ENCODE assay signal across 10 cellular contexts in the genomic region with DNA sequence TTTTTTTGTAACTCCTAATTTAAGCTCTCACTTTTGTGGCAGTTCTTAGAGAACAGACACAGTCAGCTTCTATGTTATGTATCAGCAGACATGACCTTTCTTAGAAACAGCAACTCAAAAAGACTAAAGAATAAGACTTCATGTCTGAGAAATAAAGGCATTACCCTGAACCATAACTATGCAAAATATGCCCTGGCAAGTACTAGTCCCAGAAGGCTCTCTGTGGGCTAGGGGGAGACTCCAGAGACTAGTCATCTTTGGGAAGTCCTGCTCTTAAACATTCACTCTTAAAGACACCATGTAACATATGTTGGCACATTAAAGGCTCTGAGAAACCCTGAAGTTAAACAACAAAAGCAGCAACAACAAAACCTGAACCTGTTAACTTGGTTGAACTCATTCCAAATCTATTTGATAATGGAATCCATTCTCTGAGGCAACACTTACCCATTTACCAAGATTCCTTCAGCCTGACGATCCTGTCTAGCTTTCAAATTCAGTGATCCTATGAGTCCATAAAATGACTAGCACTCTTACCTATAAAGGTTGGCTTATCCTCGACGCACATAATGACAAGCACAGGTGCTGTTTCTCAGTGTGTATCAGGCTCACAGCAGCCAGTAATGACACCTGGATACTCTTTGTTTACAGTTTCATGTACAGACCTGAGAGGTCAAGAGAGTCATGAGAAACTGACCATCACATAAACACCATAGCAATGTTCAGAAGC.
A peak's percentile ranks its signal among the peaks of the same experiment; 100 is the strongest.
DNase-seq lines count a peak whose midpoint lies in the region; ATAC-seq and TF ChIP-seq lines count a peak whose summit lies in the region.
"Had no signal": no experiment of that assay in that cellular context is flagged by ENCODE, and none has a peak within 500 bp of the region (broad histone marks: within the 10 kb centered on the region; RNA-seq: fewer than 3 reads in every experiment).

No MANE protein-coding gene starts in this region.

- H2AFZ ChIP-seq in OCI-LY7 (ENCODE audit: low read length) = no peak overlapping the region
- no peak overlapping the region for H2AFZ ChIP-seq in mesenchymal stem cell (ENCODE audit: low read depth, low read length)

- no peak overlapping the region for H3K9ac ChIP-seq in mesenchymal stem cell (ENCODE audit: low read length)

- no peak overlapping the region for H2BK5ac ChIP-seq in mesenchymal stem cell (ENCODE audit: low read depth, low read length, poor library complexity, severe bottlenecking)

- no peak overlapping the region for H3K27ac ChIP-seq in OCI-LY7 (ENCODE audit: low read depth, low read length, poor library complexity, severe bottlenecking)
- H3K27ac ChIP-seq in mesenchymal stem cell (ENCODE audit: low read length, poor library complexity, severe bottlenecking) = peak overlapping the region; percentile 30
- H3K27ac ChIP-seq in suprapubic skin = no peak overlapping the region
- H3K27ac ChIP-seq in substantia nigra (ENCODE audit: low read depth, low read length, poor library complexity, severe bottlenecking) = no peak overlapping the region
- H3K27ac ChIP-seq: gastrocnemius medialis had no signal

- no peaks in the 10 kb centered on the region for H3K9me2 ChIP-seq in OCI-LY7 (ENCODE audit: insufficient read depth, low read length)

- CTCF ChIA-PET in OCI-LY7 (lab: Charles Lee; ENCODE audit: unreplicated experiment) = interaction anchor here (1.5 kb wide), 1 partner anchor 22 kb away, joined by 3 read pairs; no protein-coding TSS in a partner anchor
- CTCF ChIA-PET in GM10248 (lab: Yijun Ruan, JAX) = interaction anchor here (0.7 to 3.0 kb wide), 11 partner anchors 9 to 176 kb away, joined by 3 to 14 read pairs (median 3); no protein-coding TSS in a partner anchor

- H3K4me3 ChIP-seq in OCI-LY7 (ENCODE audit: low read depth, low read length, poor library complexity, severe bottlenecking) (no peak overlapping the region), mesenchymal stem cell (ENCODE audit: insufficient read depth in 1 of 2, low read depth in 1 of 2, low read length in 2 of 2) (peak overlapping the region in 1 of 2 experiments; percentile 0), suprapubic skin (no peak overlapping the region)
- H3K4me3 ChIP-seq: gastrocnemius medialis had no signal

- TF ChIP-seq CTCF in OCI-LY7 (conservative IDR thresholded peaks at IDR 0.05; ENCODE audit: low read length) = no peak
- TF ChIP-seq CTCF in suprapubic skin (IDR thresholded peaks at IDR 0.05) = no peak
- TF ChIP-seq CTCF in GM10248 (IDR thresholded peaks at IDR 0.05; ENCODE audit: control extremely low read depth, extremely low read depth, low read depth, missing control alignments) = no peak

- POLR2A ChIA-PET in OCI-LY7 (lab: Charles Lee) = interaction anchor here (1.0 to 1.3 kb wide), 3 partner anchors 21 to 46 kb away, joined by 3 to 9 read pairs (median 3); no protein-coding TSS in a partner anchor
- POLR2A ChIA-PET in GM10248 (lab: Yijun Ruan, JAX) = no interaction called here

- H3K4ac ChIP-seq in mesenchymal stem cell (ENCODE audit: low read depth in 1 of 2, low read length in 2 of 2) = no peak overlapping the region

- H2AK5ac ChIP-seq in mesenchymal stem cell (ENCODE audit: low read length, severe bottlenecking) = no peak overlapping the region

- ATAC-seq in GM18502 (IDR thresholded peaks at IDR 0.05; ENCODE audit: poor library complexity, unreplicated experiment) (peak; percentile 38), GM21786 (IDR thresholded peaks at IDR 0.05; ENCODE audit: unreplicated experiment) (peak; percentile 50)
- ATAC-seq: Panc1 had no signal

- TF ChIP-seq POLR2A in suprapubic skin (IDR thresholded peaks at IDR 0.05) = no peak

- no peak for TF ChIP-seq EP300 in suprapubic skin (IDR thresholded peaks at IDR 0.05)

- DNase-seq in OCI-LY7 (ENCODE audit: low spot score) (no peak), mesenchymal stem cell (peak; percentile 45), suprapubic skin (ENCODE audit: low spot score in 2 of 2) (no peak), substantia nigra (lab: John Stamatoyannopoulos, UW) (no peak), NCI-H1417 treated with DMSO at 0.1 percent for 48 hours (lab: John Stamatoyannopoulos, UW) (no peak), GM10248 (ENCODE audit: extremely low spot score) (no peak)
- DNase-seq: gastrocnemius medialis had no signal

- no peak overlapping the region for H3K18ac ChIP-seq in mesenchymal stem cell (ENCODE audit: low read depth in 1 of 2, low read length in 2 of 2)

- H4K91ac ChIP-seq in mesenchymal stem cell (ENCODE audit: low read length) = no peak overlapping the region

- H3K4me2 ChIP-seq in OCI-LY7 (ENCODE audit: low read length) (peak overlapping the region; percentile 50), mesenchymal stem cell (ENCODE audit: low read length, poor library complexity, severe bottlenecking) (no peak overlapping the region)

- H3K79me2 ChIP-seq in OCI-LY7 (ENCODE audit: insufficient read depth, low read depth, low read length) = peaks cover 94% of the 10 kb centered on the region

- no peak overlapping the region for H2BK120ac ChIP-seq in mesenchymal stem cell (ENCODE audit: low read depth, low read length)

- H4K20me1 ChIP-seq in OCI-LY7 (ENCODE audit: insufficient read depth, low read length) = peaks cover 11% of the 10 kb centered on the region; the same call in 1 of the 2 replicates

- WGBS in mesenchymal stem cell = 99% methylated on average over 3 of the region's 3 CpGs
- WGBS in suprapubic skin = 66% methylated on average over 3 of the region's 3 CpGs

- H3K14ac ChIP-seq in mesenchymal stem cell (ENCODE audit: low read length in 2 of 2) = no peak overlapping the region

- no peak overlapping the region for H4K8ac ChIP-seq in mesenchymal stem cell (ENCODE audit: low read length)

- H2BK12ac ChIP-seq in mesenchymal stem cell (ENCODE audit: low read length in 2 of 2) = peak overlapping the region in 1 of 2 experiments; percentile 10

- intact Hi-C loops in OCI-LY7 (cut with micrococcal nuclease; ENCODE audit: unreplicated experiment) = no loop called here

- no TSS peak for BruUV-seq in OCI-LY7 (replicated peaks; lab: Mats Ljungman, UMichigan)

- H3K36me3 ChIP-seq in OCI-LY7 (ENCODE audit: insufficient read depth, low read length) = peaks cover 13% of the 10 kb centered on the region
- no peaks in the 10 kb centered on the region for H3K36me3 ChIP-seq in mesenchymal stem cell (ENCODE audit: control insufficient read depth in 1 of 2, insufficient read depth in 2 of 2, low read depth in 1 of 2, low read length in 2 of 2)
- H3K36me3 ChIP-seq in suprapubic skin = no peaks in the 10 kb centered on the region
- H3K36me3 ChIP-seq: gastrocnemius medialis had no signal

- no peaks in the 10 kb centered on the region for H3K27me3 ChIP-seq in mesenchymal stem cell (ENCODE audit: control insufficient read depth in 1 of 2, insufficient read depth in 1 of 2, low read length in 2 of 2)
- no peaks in the 10 kb centered on the region for H3K27me3 ChIP-seq in suprapubic skin
- H3K27me3 ChIP-seq: gastrocnemius medialis had no signal

- peaks cover 6% of the 10 kb centered on the region; the same call in 1 of the 2 replicates for H3K9me3 ChIP-seq in OCI-LY7 (ENCODE audit: low read length)
- no peaks in the 10 kb centered on the region for H3K9me3 ChIP-seq in mesenchymal stem cell (ENCODE audit: control insufficient read depth, low read length)
- no peaks in the 10 kb centered on the region for H3K9me3 ChIP-seq in suprapubic skin
- H3K9me3 ChIP-seq: gastrocnemius medialis had no signal

- no peak overlapping the region for H3K23ac ChIP-seq in mesenchymal stem cell (ENCODE audit: low read length in 2 of 2)

- no peak overlapping the region for H2BK15ac ChIP-seq in mesenchymal stem cell (ENCODE audit: low read depth, poor library complexity, severe bottlenecking)

- peaks cover 86% of the 10 kb centered on the region for H3K4me1 ChIP-seq in OCI-LY7 (ENCODE audit: insufficient read depth, low read length, poor library complexity, severe bottlenecking)
- peaks cover 8% of the 10 kb centered on the region for H3K4me1 ChIP-seq in mesenchymal stem cell (ENCODE audit: control insufficient read depth, insufficient read depth, low read depth, low read length)
- peaks cover 13% of the 10 kb centered on the region for H3K4me1 ChIP-seq in suprapubic skin

- H3K79me1 ChIP-seq in mesenchymal stem cell (replicated peaks; ENCODE audit: low read length, poor library complexity, severe bottlenecking) = peaks cover 29% of the 10 kb centered on the region
